12 cellular contexts compared by ENCODE assay signal in the genomic region with DNA sequence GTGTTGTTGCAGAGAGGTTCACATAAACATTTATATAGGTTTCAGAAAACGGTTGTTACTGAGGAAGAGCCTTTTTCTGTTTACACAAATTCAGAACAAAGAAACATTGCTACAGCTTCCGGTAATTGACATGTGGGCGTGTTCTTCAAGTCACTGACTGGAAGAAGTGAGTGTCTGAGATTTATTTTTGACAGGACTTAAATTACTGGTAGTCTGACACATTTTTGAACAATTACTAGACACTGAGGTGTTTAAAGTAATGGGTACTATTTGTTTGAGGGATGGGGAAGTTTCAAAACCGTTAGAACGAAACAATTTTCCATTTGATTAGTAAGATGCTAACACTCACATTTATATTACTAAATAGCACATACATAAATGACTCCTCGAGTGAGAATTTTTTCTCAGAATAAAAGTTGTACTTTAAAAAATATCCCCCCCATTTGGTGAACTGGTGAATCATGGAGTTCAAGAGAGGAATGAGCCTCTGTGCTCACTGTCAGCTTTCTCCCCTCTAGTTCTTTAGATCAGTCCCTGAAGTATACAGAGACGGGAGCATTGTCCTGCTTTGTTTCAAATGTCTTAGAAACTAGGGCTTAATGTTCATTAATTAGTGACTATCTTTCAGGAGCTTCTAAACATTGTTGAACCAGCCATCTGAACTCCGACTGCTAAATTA.
DNase-seq lines count a peak whose midpoint lies in the region; ATAC-seq, FAIRE-seq and TF ChIP-seq lines count a peak whose summit lies in the region.
"Had no signal": no experiment of that assay in that cellular context is flagged by ENCODE, and none has a peak within 500 bp of the region (broad histone marks: within the 10 kb centered on the region; RNA-seq: fewer than 3 reads in every experiment).

No MANE protein-coding gene starts in this region.

- peaks cover 28% of the 10 kb centered on the region for H3K36me3 Mint-ChIP-seq in activated naive CD4-positive, alpha-beta T cell treated with anti-CD3 and anti-CD28 coated beads, Interleukin-2, amount 50 U/mL, for 24 hours
- H3K36me3 Mint-ChIP-seq in mesothelial cell of epicardium (peaks cover 12% of the 10 kb centered on the region), osteocyte (ENCODE audit: unreplicated experiment) (no peaks in the 10 kb centered on the region)
- H3K36me3 Mint-ChIP-seq: CD8-positive, alpha-beta memory T cell had no signal

- H3K27ac Mint-ChIP-seq in activated naive CD4-positive, alpha-beta T cell treated with anti-CD3 and anti-CD28 coated beads, Interleukin-2, amount 50 U/mL, for 24 hours, result peak overlapping the region; percentile 96
- H3K27ac Mint-ChIP-seq in mesothelial cell of epicardium (peak overlapping the region; percentile 71), osteocyte (ENCODE audit: unreplicated experiment) (no peak overlapping the region)
- H3K27ac Mint-ChIP-seq: dendritic cell treated with granulocyte-macrophage colony-stimulating factor and Interleukin-4, amounts not matched to agents 40 ng/mL and 50 ng/mL, for 4 days had no signal

- peak overlapping the region; percentile 51 for H3K4me3 Mint-ChIP-seq in activated naive CD4-positive, alpha-beta T cell treated with anti-CD3 and anti-CD28 coated beads, Interleukin-2, amount 50 U/mL, for 24 hours
- H3K4me3 Mint-ChIP-seq in mesothelial cell of epicardium (no peak overlapping the region), osteocyte (ENCODE audit: unreplicated experiment) (no peak overlapping the region)
- H3K4me3 Mint-ChIP-seq: dendritic cell treated with granulocyte-macrophage colony-stimulating factor and Interleukin-4, amounts not matched to agents 40 ng/mL and 50 ng/mL, for 4 days had no signal

- DNase-seq in AG20443 (ENCODE audit: low spot score), result peak; percentile 25
- DNase-seq in mesothelial cell of epicardium (ENCODE audit: low spot score in 2 of 2, unreplicated experiment in 2 of 2), result no peak
- no peak for DNase-seq in GM19239 (ENCODE audit: insufficient read length, low spot score)
- DNase-seq in KG1 (lab: John Stamatoyannopoulos, UW), result no peak
- DNase-seq in osteocyte (ENCODE audit: extremely low spot score, unreplicated experiment), result no peak
- DNase-seq: CD8-positive, alpha-beta memory T cell; hippocampal formation had no signal

- ATAC-seq in HG03520 (IDR thresholded peaks at IDR 0.05; ENCODE audit: unreplicated experiment) (peak; percentile 73), GM18870 (IDR thresholded peaks at IDR 0.05; ENCODE audit: unreplicated experiment) (no peak)

- peaks cover 6% of the 10 kb centered on the region for H3K9me3 Mint-ChIP-seq in activated naive CD4-positive, alpha-beta T cell treated with anti-CD3 and anti-CD28 coated beads, Interleukin-2, amount 50 U/mL, for 24 hours
- H3K9me3 Mint-ChIP-seq in mesothelial cell of epicardium (peaks cover 13% of the 10 kb centered on the region), osteocyte (ENCODE audit: unreplicated experiment) (no peaks in the 10 kb centered on the region)
- H3K9me3 Mint-ChIP-seq: dendritic cell treated with granulocyte-macrophage colony-stimulating factor and Interleukin-4, amounts not matched to agents 40 ng/mL and 50 ng/mL, for 4 days had no signal

- FAIRE-seq in GM19239 (lab: Jason Lieb, UNC), result no peak
- FAIRE-seq: GM12891 had no signal

- H3K27me3 Mint-ChIP-seq in activated naive CD4-positive, alpha-beta T cell treated with anti-CD3 and anti-CD28 coated beads, Interleukin-2, amount 50 U/mL, for 24 hours, result no peaks in the 10 kb centered on the region
- H3K27me3 Mint-ChIP-seq in mesothelial cell of epicardium (ENCODE audit: low read depth), result no peaks in the 10 kb centered on the region
- H3K27me3 Mint-ChIP-seq in osteocyte (ENCODE audit: unreplicated experiment), result no peaks in the 10 kb centered on the region
- H3K27me3 Mint-ChIP-seq: dendritic cell treated with granulocyte-macrophage colony-stimulating factor and Interleukin-4, amounts not matched to agents 40 ng/mL and 50 ng/mL, for 4 days had no signal

- peaks cover 69% of the 10 kb centered on the region for H3K4me1 Mint-ChIP-seq in activated naive CD4-positive, alpha-beta T cell treated with anti-CD3 and anti-CD28 coated beads, Interleukin-2, amount 50 U/mL, for 24 hours
- H3K4me1 Mint-ChIP-seq in mesothelial cell of epicardium (peaks cover 41% of the 10 kb centered on the region), osteocyte (ENCODE audit: unreplicated experiment) (no peaks in the 10 kb centered on the region)

- TF ChIP-seq CTCF in mesothelial cell of epicardium (IDR thresholded peaks at IDR 0.05; ENCODE audit: unreplicated experiment) (no peak), osteocyte (IDR thresholded peaks at IDR 0.05) (no peak)
